Comparison of ENCODE assay signal across 10 cellular contexts in the genomic region with DNA sequence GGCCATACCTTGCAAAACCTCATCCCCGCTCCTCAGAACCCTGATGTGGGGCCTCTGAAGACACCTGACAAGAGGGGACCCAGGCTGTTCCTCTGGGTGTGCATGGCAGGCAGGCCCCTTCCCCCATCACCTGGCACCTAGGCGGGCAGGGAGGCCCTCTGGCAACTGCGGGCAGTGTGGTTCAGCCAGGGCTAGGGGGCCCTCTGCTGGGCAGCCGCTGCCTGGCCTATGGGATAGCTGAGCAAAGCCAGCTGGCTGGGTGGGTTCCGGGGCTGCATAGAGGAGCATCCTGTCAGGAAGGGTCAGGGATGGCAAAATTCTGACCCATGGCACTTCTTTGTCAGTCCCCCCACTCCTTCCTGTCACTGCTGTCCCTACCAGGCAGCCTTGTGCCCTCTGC.
DNase-seq lines count a peak whose midpoint lies in the region; ATAC-seq and TF ChIP-seq lines count a peak whose summit lies in the region.
"Had no signal": no experiment of that assay in that cellular context is flagged by ENCODE, and none has a peak within 500 bp of the region (broad histone marks: within the 10 kb centered on the region; RNA-seq: fewer than 3 reads in every experiment).

No MANE protein-coding gene starts in this region.

- TF ChIP-seq EP300 in upper lobe of left lung (IDR thresholded peaks at IDR 0.05): no peak

- no peak for DNase-seq in left ventricle myocardium inferior
- no peak for DNase-seq in right atrium auricular region (ENCODE audit: low spot score)
- DNase-seq in fibroblast of villous mesenchyme (ENCODE audit: low read depth): no peak
- peak in 1 of 2 donors; percentile 71 for DNase-seq in upper lobe of left lung
- DNase-seq in activated CD8-positive, alpha-beta memory T cell treated with anti-CD3 and anti-CD28 coated beads for 24 hours: no peak
- DNase-seq: activated naive CD8-positive, alpha-beta T cell treated with anti-CD3 and anti-CD28 coated beads, Interleukin-2, amount 10 ng/mL, durations not matched to agents 7 days and 5 days; NCI-H2081 treated with DMSO at 0.1 percent for 48 hours had no signal

- H3K79me2 ChIP-seq in OCI-LY3 (ENCODE audit: low read length): no peaks in the 10 kb centered on the region

- intact Hi-C loops in left ventricle myocardium inferior (cut with micrococcal nuclease): no loop called here

- no peaks in the 10 kb centered on the region for H3K36me3 ChIP-seq in left ventricle myocardium inferior
- H3K36me3 ChIP-seq in right atrium auricular region: no peaks in the 10 kb centered on the region
- H3K36me3 ChIP-seq in OCI-LY3 (replicated peaks; ENCODE audit: low read depth, low read length): no peaks in the 10 kb centered on the region
- no peaks in the 10 kb centered on the region for H3K36me3 ChIP-seq in upper lobe of left lung

- no peak overlapping the region for H3K27ac ChIP-seq in left ventricle myocardium inferior (replicated peaks)
- no peak overlapping the region for H3K27ac ChIP-seq in right atrium auricular region
- no peak overlapping the region for H3K27ac ChIP-seq in OCI-LY3 (ENCODE audit: low read length)
- H3K27ac ChIP-seq in upper lobe of left lung: no peak overlapping the region

- ATAC-seq in upper lobe of left lung (ENCODE audit: low FRiP score in 2 of 2) (no peak), GM19035 (IDR thresholded peaks at IDR 0.05; ENCODE audit: unreplicated experiment) (no peak), GM18907 (IDR thresholded peaks at IDR 0.05; ENCODE audit: unreplicated experiment) (no peak)

- TF ChIP-seq CTCF in left ventricle myocardium inferior (IDR thresholded peaks at IDR 0.05; ENCODE audit: borderline replicate concordance) (peak; percentile 39), right atrium auricular region (IDR thresholded peaks at IDR 0.05) (peak in 1 of 2 donors; percentile 21), OCI-LY3 (IDR thresholded peaks at IDR 0.05; ENCODE audit: low read depth, low read length) (peak; percentile 44), fibroblast of villous mesenchyme (IDR thresholded peaks at IDR 0.05; ENCODE audit: insufficient read depth, low read depth, low read length) (peak; percentile 53), upper lobe of left lung (IDR thresholded peaks at IDR 0.05) (peak in 4 of 6 experiments; percentile 28 to 42 (median 31))

- no peak overlapping the region for H3K4me2 ChIP-seq in OCI-LY3 (ENCODE audit: low read length)

- H3K27me3 ChIP-seq in left ventricle myocardium inferior (ENCODE audit: low read depth) (peaks cover 56% of the 10 kb centered on the region), right atrium auricular region (no peaks in the 10 kb centered on the region), OCI-LY3 (ENCODE audit: low read depth, low read length) (peaks cover 16% of the 10 kb centered on the region), upper lobe of left lung (no peaks in the 10 kb centered on the region)

- H4K20me1 ChIP-seq in OCI-LY3 (ENCODE audit: insufficient read depth, low read length): no peaks in the 10 kb centered on the region

- H3K4me1 ChIP-seq in left ventricle myocardium inferior: peaks cover 2% of the 10 kb centered on the region
- no peaks in the 10 kb centered on the region for H3K4me1 ChIP-seq in right atrium auricular region
- no peaks in the 10 kb centered on the region for H3K4me1 ChIP-seq in OCI-LY3 (ENCODE audit: low read length)
- peaks cover 0 to 7% (median 5%) of the 10 kb centered on the region in 4 donors for H3K4me1 ChIP-seq in upper lobe of left lung

- no peaks in the 10 kb centered on the region for H3K9me3 ChIP-seq in left ventricle myocardium inferior (replicated peaks)
- H3K9me3 ChIP-seq in right atrium auricular region: peaks cover 0 to 1% of the 10 kb centered on the region in 2 donors
- H3K9me3 ChIP-seq in OCI-LY3 (ENCODE audit: insufficient read depth, low read length): no peaks in the 10 kb centered on the region
- no peaks in the 10 kb centered on the region for H3K9me3 ChIP-seq in upper lobe of left lung

- no peak overlapping the region for H2AFZ ChIP-seq in OCI-LY3 (ENCODE audit: low read depth, low read length)

- TF ChIP-seq POLR2A in upper lobe of left lung (IDR thresholded peaks at IDR 0.05): no peak

- H3K9ac ChIP-seq in OCI-LY3 (ENCODE audit: low read length): no peak overlapping the region

- 49 to 60% methylated on average over 5 of the region's 5 CpGs for WGBS in upper lobe of left lung, 2 donors

- H3K4me3 ChIP-seq in left ventricle myocardium inferior (no peak overlapping the region), right atrium auricular region (no peak overlapping the region), OCI-LY3 (ENCODE audit: low read length) (no peak overlapping the region), fibroblast of villous mesenchyme (ENCODE audit: low read depth, low read length) (no peak overlapping the region), upper lobe of left lung (no peak overlapping the region)
